Comparison of ENCODE assay signal across 1 cellular context in the genomic region with DNA sequence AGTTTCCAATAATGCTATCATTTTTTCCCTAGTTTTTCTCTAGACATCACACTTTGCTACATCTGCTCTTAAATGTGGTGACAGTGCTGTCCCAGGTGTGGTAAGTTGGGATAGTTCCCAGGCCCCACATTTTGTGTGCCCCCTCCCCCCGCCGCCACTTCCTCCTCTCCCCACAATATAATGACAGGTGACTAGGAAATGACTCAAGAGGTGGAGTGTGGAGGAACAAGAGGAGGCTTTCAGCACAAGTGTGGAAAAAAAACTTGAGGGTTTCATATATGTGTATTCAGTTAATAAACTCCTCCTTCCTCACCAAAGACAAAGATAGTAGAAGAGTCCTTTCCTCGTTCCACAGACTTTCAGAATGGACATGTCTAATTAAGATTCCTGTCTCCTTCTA.
TF ChIP-seq lines count a peak whose summit lies in the region.

No MANE protein-coding gene starts in this region.

TF ChIP-seq in WTC11, 78 proteins besides CTCF, POLR2A, EP300 and RAD21 (continued from another document):
- no peak for TF ChIP-seq IRF2 (CRISPR knock-in tag; IDR thresholded peaks at IDR 0.05; ENCODE audit: borderline replicate concordance, low read depth)
